10 cellular contexts compared by ENCODE assay signal in the genomic region with DNA sequence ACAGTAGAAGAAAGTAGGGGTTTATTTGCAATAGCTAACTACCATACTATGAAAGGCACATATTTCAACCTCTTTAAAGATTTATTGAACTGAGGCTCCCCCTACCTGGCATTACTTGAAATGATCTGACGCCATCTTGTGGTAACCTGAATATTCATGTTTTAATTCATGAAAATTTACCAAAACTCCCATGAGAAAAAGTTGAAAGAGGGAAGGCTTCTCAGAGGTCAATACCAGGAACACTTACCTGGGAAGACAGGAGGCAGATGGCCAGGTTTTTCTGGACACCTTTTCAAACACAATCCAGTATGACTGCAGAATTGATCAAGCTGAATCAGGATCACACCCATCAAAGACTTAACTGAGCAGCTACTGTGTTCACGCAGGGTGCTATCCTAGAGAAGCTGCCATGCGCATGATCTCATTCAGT. TPM values are rescaled to one million over a fixed set of nuclear protein-coding genes. Genes with fewer than 3 reads are reported as not detected.
A peak's percentile ranks its signal among the peaks of the same experiment; 100 is the strongest.
DNase-seq lines count a peak whose midpoint lies in the region; ATAC-seq and TF ChIP-seq lines count a peak whose summit lies in the region.
"Had no signal": no experiment of that assay in that cellular context is flagged by ENCODE, and none has a peak within 500 bp of the region (broad histone marks: within the 10 kb centered on the region; RNA-seq: fewer than 3 reads in every experiment).

No MANE protein-coding gene starts in this region.

- H2BK5ac ChIP-seq in H9 (ENCODE audit: insufficient read length, low read length) = no peak overlapping the region

- TF ChIP-seq CTCF in H9 (conservative IDR thresholded peaks at IDR 0.05) (peak; percentile 84), WI38 (IDR thresholded peaks at IDR 0.05; ENCODE audit: low read depth, low read length) (peak; percentile 62), upper lobe of left lung (IDR thresholded peaks at IDR 0.05) (peak in 5 of 6 experiments; percentile 46 to 72 (median 62))

- no peak overlapping the region for H4K5ac ChIP-seq in H9 (ENCODE audit: insufficient read length, low read depth, low read length)

- H3K27ac ChIP-seq in H9 (ENCODE audit: insufficient read length, low read depth, low read length) = no peak overlapping the region
- no peak overlapping the region for H3K27ac ChIP-seq in upper lobe of left lung

- H2BK15ac ChIP-seq in H9 (ENCODE audit: low read depth, low read length) = no peak overlapping the region

- H3K4me3 Mint-ChIP-seq in H9 = no peak overlapping the region
- H3K4me3 Mint-ChIP-seq: activated naive CD8-positive, alpha-beta T cell treated with anti-CD3 and anti-CD28 coated beads, Interleukin-2, amount 10 ng/mL, durations not matched to agents 7 days and 5 days; CD8-positive, alpha-beta memory T cell had no signal

- H3K79me2 ChIP-seq in H9 (ENCODE audit: insufficient read depth, low read length) = no peaks in the 10 kb centered on the region

- H4K20me1 ChIP-seq in H9 (ENCODE audit: control insufficient read depth, insufficient read depth, insufficient read length) = no peaks in the 10 kb centered on the region

- H3K27ac Mint-ChIP-seq in H9 = no peak overlapping the region
- H3K27ac Mint-ChIP-seq: activated naive CD8-positive, alpha-beta T cell treated with anti-CD3 and anti-CD28 coated beads, Interleukin-2, amount 10 ng/mL, durations not matched to agents 7 days and 5 days; CD8-positive, alpha-beta memory T cell had no signal

- H3K9ac ChIP-seq in H9 (ENCODE audit: extremely low read depth, insufficient read length, low read length) = no peak overlapping the region

- H2AFZ ChIP-seq in H9 (ENCODE audit: low read length) = no peak overlapping the region

- H3K4me1 Mint-ChIP-seq in H9 = 0 out of 4 replicates have a peak, but pooled peaks cover 0 to 2% of the 10 kb centered on the region in 2 experiments
- H3K4me1 Mint-ChIP-seq: activated naive CD8-positive, alpha-beta T cell treated with anti-CD3 and anti-CD28 coated beads, Interleukin-2, amount 10 ng/mL, durations not matched to agents 7 days and 5 days; CD8-positive, alpha-beta memory T cell had no signal

- peak; percentile 42 for DNase-seq in NCI-H1436 (lab: John Stamatoyannopoulos, UW)
- no peak for DNase-seq in NCI-H1436 treated with DMSO at 0.1 percent for 48 hours (lab: John Stamatoyannopoulos, UW)
- DNase-seq in H9 = no peak
- DNase-seq in NCI-H1694 treated with DMSO at 0.1 percent for 48 hours (lab: John Stamatoyannopoulos, UW) = peak; percentile 51
- DNase-seq in iPS-NIHi7 (ENCODE audit: extremely low spot score) = peak; percentile 24
- DNase-seq in upper lobe of left lung = no peak
- DNase-seq in stimulated activated CD8-positive, alpha-beta memory T cell treated with anti-CD3 and anti-CD28 coated beads, Interleukin-4, amount 100 ng/mL, for 48 hours = no peak
- DNase-seq: activated naive CD8-positive, alpha-beta T cell treated with anti-CD3 and anti-CD28 coated beads, Interleukin-2, amount 10 ng/mL, durations not matched to agents 7 days and 5 days had no signal

- H3K27me3 Mint-ChIP-seq in H9 (ENCODE audit: low read depth) = no peaks in the 10 kb centered on the region
- H3K27me3 Mint-ChIP-seq: CD8-positive, alpha-beta memory T cell had no signal

- H3K23ac ChIP-seq in H9 (ENCODE audit: insufficient read length, low read depth, low read length) = no peak overlapping the region

- no peak for TF ChIP-seq EP300 in upper lobe of left lung (IDR thresholded peaks at IDR 0.05)

- H3K36me3 ChIP-seq in upper lobe of left lung = no peaks in the 10 kb centered on the region

- no peak for TF ChIP-seq POLR2A in upper lobe of left lung (IDR thresholded peaks at IDR 0.05)

- ATAC-seq in upper lobe of left lung (ENCODE audit: low FRiP score in 2 of 2) = peak in 1 of 2 donors; percentile 68

- no peaks in the 10 kb centered on the region for H3K36me3 Mint-ChIP-seq in H9 (ENCODE audit: insufficient read depth in 1 of 3, low read depth in 3 of 3)
- H3K36me3 Mint-ChIP-seq: activated naive CD8-positive, alpha-beta T cell treated with anti-CD3 and anti-CD28 coated beads, Interleukin-2, amount 10 ng/mL, durations not matched to agents 7 days and 5 days; CD8-positive, alpha-beta memory T cell had no signal

- H2BK20ac ChIP-seq in H9 (ENCODE audit: low read depth, low read length, poor library complexity, severe bottlenecking) = no peak overlapping the region

- no peak overlapping the region for H2BK120ac ChIP-seq in H9 (ENCODE audit: low read depth, low read length, poor library complexity, severe bottlenecking)

- H3K4me1 ChIP-seq in H9 (ENCODE audit: insufficient read depth, low read length) (no peaks in the 10 kb centered on the region), upper lobe of left lung (peaks cover 2 to 17% (median 10%) of the 10 kb centered on the region in 4 donors)

- WGBS in H9 (ENCODE audit: extremely low coverage, insufficient read length, low lambda C conversion rate) = no CpG with 5 or more reads among the region's 3 CpGs
- WGBS in upper lobe of left lung, 2 donors = 60 to 67% methylated on average over 3 of the region's 3 CpGs

- no peak overlapping the region for H2AK5ac ChIP-seq in H9 (ENCODE audit: insufficient read length, low read length)

- H3T11ph ChIP-seq in H9 (ENCODE audit: low read length) = no peak overlapping the region

- H2BK12ac ChIP-seq in H9 (ENCODE audit: insufficient read length, low read depth, low read length) = no peak overlapping the region

- H3K27me3 ChIP-seq in H9 (ENCODE audit: insufficient read depth, low read length) (no peaks in the 10 kb centered on the region), upper lobe of left lung (no peaks in the 10 kb centered on the region)

- no peak overlapping the region for H3K56ac ChIP-seq in H9 (ENCODE audit: insufficient read length, low read depth, low read length)

- no peaks in the 10 kb centered on the region for H3K79me1 ChIP-seq in H9 (ENCODE audit: insufficient read depth, low read depth, low read length, poor library complexity, severe bottlenecking)

- H3K4me3 ChIP-seq in WI38 (ENCODE audit: low read depth, low read length) = no peak overlapping the region
- no peak overlapping the region for H3K4me3 ChIP-seq in upper lobe of left lung

- no peak overlapping the region for H3K18ac ChIP-seq in H9 (ENCODE audit: insufficient read length, low read depth, low read length)

- no peak overlapping the region for H3K4ac ChIP-seq in H9 (ENCODE audit: low read depth, low read length)

- H4K8ac ChIP-seq in H9 (replicated peaks; ENCODE audit: insufficient read length, low read depth, low read length) = no peak overlapping the region

- H3K23me2 ChIP-seq in H9 (ENCODE audit: insufficient read length, low read depth, low read length, poor library complexity, severe bottlenecking) = no peaks in the 10 kb centered on the region

- H3K9me3 ChIP-seq in H9 (ENCODE audit: control insufficient read depth, low read depth, low read length) (no peaks in the 10 kb centered on the region), upper lobe of left lung (no peaks in the 10 kb centered on the region)

- H3K9me3 Mint-ChIP-seq in H9 = no peaks in the 10 kb centered on the region
- H3K9me3 Mint-ChIP-seq: activated naive CD8-positive, alpha-beta T cell treated with anti-CD3 and anti-CD28 coated beads, Interleukin-2, amount 10 ng/mL, durations not matched to agents 7 days and 5 days; CD8-positive, alpha-beta memory T cell had no signal

- no peak overlapping the region for H4K91ac ChIP-seq in H9 (ENCODE audit: insufficient read length, low read depth, low read length)

- no peak overlapping the region for H3K4me2 ChIP-seq in H9 (ENCODE audit: insufficient read depth, insufficient read length, low read length)

- H3K14ac ChIP-seq in H9 (ENCODE audit: insufficient read depth, low read length) = no peak overlapping the region

RNA-seq across cellular contexts. Expression of gene PRELID2, which starts 9.4 kb away (rescaled TPM):
- total RNA-seq in H9 (2021) (10.4 and 13.2 TPM in 2 replicates), upper lobe of left lung (10 to 100 TPM in 2 of 6 donors, 1 to 10 TPM in 4; 3.2 to 13.7 (median 6.5) TPM)

RNA-seq across cellular contexts. Expression of gene GRXCR2, which starts 47.0 kb away (rescaled TPM):
- total RNA-seq in H9 (2021) (not detected in 2 replicates), upper lobe of left lung (not detected)
- total RNA-seq: activated naive CD8-positive, alpha-beta T cell treated with anti-CD3 and anti-CD28 coated beads, Interleukin-2, amount 10 ng/mL, durations not matched to agents 7 days and 5 days; CD8-positive, alpha-beta memory T cell had no signal

Comparison
In these comparisons a context has a peak if more than half of its experiments do, and no peak if none do; other contexts are left out.
1. DNase-seq: peak in NCI-H1436 (single experiment), NCI-H1694 treated with DMSO at 0.1 percent for 48 hours (single experiment) and iPS-NIHi7 (single experiment); none in NCI-H1436 treated with DMSO at 0.1 percent for 48 hours (single experiment), H9 (single experiment), upper lobe of left lung (0 of 2) and stimulated activated CD8-positive, alpha-beta memory T cell treated with anti-CD3 and anti-CD28 coated beads, Interleukin-4, amount 100 ng/mL, for 48 hours (single experiment).
2. Peak in every context shown above with its lines, with median percentiles within 50 percentile points of each other: CTCF ChIP-seq.